37 cellular contexts compared by ENCODE assay signal in the genomic region with DNA sequence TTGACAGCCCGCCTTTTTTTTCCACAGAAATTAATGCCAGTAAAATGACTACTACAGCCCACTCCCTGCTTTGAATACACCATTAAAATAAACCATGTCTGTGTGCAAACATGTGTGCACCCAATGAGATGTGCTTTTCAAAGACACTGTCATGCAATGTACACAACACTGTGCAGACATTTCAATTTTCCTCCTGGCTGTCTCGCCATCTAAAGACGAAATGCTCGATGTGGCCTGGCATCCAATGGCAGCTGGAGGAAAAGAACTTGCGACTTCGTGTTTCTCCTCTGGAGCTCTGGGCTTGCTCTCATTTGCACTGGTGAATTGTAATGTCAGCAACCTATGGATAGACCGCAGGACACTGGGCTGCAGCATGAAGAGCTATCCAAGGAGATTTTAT.
"Had no signal": no experiment of that assay in that cellular context is flagged by ENCODE, and none has a peak within 500 bp of the region (broad histone marks: within the 10 kb centered on the region; RNA-seq: fewer than 3 reads in every experiment).

No MANE protein-coding gene starts in this region.

- H3K9ac ChIP-seq: SK-N-SH had no signal

- H3K4me1 ChIP-seq: Peyer's patch had no signal

- H3K4me2 ChIP-seq: SK-N-SH had no signal

- H3K4me1 Mint-ChIP-seq: activated CD4-positive, alpha-beta T cell treated with anti-CD3 and anti-CD28 coated beads for 36 hours; activated CD4-positive, alpha-beta T cell treated with anti-CD3 and anti-CD28 coated beads, Interleukin-2, amount 10 ng/mL, durations not matched to agents 7 days and 5 days; activated naive CD4-positive, alpha-beta T cell treated with anti-CD3 and anti-CD28 coated beads, Interleukin-2, amount 50 U/mL, for 24 hours; activated naive CD8-positive, alpha-beta T cell treated with anti-CD3 and anti-CD28 coated beads, Interleukin-2, amount 10 ng/mL, durations not matched to agents 7 days and 5 days; IgD-negative memory B cell had no signal

- H3K36me3 ChIP-seq: ascending aorta, breast epithelium, MG63, Peyer's patch, SJSA1 had no signal

- H3K27ac ChIP-seq: SJSA1 had no signal

- ATAC-seq: activated CD4-positive, alpha-beta T cell treated with anti-CD3 and anti-CD28 coated beads for 36 hours; activated CD4-positive, CD25-positive, alpha-beta regulatory T cell treated with anti-CD3 and anti-CD28 coated beads, Interleukin-2, amount 50 U/mL, for 24 hours; activated CD8-positive, alpha-beta T cell treated with anti-CD3 and anti-CD28 coated beads, Interleukin-2, amount 10 ng/mL, durations not matched to agents 7 days and 5 days; PC-3; WTC11 had no signal

- H3K9me3 Mint-ChIP-seq: activated CD4-positive, alpha-beta T cell treated with anti-CD3 and anti-CD28 coated beads, Interleukin-2, amount 10 ng/mL, durations not matched to agents 7 days and 5 days; activated naive CD4-positive, alpha-beta T cell treated with anti-CD3 and anti-CD28 coated beads, Interleukin-2, amount 50 U/mL, for 24 hours; activated naive CD8-positive, alpha-beta T cell treated with anti-CD3 and anti-CD28 coated beads, Interleukin-2, amount 10 ng/mL, durations not matched to agents 7 days and 5 days; activated T-cell treated with anti-CD3 and anti-CD28 coated beads, Interleukin-2, amount 50 U/mL, for 24 hours; activated T-helper 2 cell treated with anti-CD3 and anti-CD28 coated beads, Interferon-gamma antibody, Interleukin-2, Interleukin-4, amounts not matched to agents 10 μg/mL and 5 μg/mL and 100 μg/mL, durations not matched to agents 14 hours and 24 hours and 36 hours; IgD-negative memory B cell; T-helper 1 cell treated with Interleukin-12 subunit alpha and Interleukin-12 subunit beta and Interleukin-4 antibody, amounts not matched to agents 30 μg/mL and 1 μg/mL, for 36 hours; T-helper 2 cell treated with Interferon-gamma antibody and Interleukin-4, amounts not matched to agents 5 μg/mL and 100 μg/mL, for 36 hours had no signal

- H3K4me3 ChIP-seq: ascending aorta, breast epithelium, MG63, Peyer's patch, SJSA1 had no signal

- H3K4me3 Mint-ChIP-seq: activated CD4-positive, alpha-beta T cell treated with anti-CD3 and anti-CD28 coated beads for 36 hours; activated CD4-positive, alpha-beta T cell treated with anti-CD3 and anti-CD28 coated beads, Interleukin-2, amount 10 ng/mL, durations not matched to agents 7 days and 5 days; activated CD8-positive, alpha-beta T cell treated with anti-CD3 and anti-CD28 coated beads, Interleukin-2, amount 10 ng/mL, durations not matched to agents 7 days and 5 days; activated naive CD4-positive, alpha-beta T cell treated with anti-CD3 and anti-CD28 coated beads, Interleukin-2, amount 50 U/mL, for 24 hours; activated naive CD8-positive, alpha-beta T cell treated with anti-CD3 and anti-CD28 coated beads, Interleukin-2, amount 10 ng/mL, durations not matched to agents 7 days and 5 days; activated T-cell treated with anti-CD3 and anti-CD28 coated beads, Interleukin-2, amount 50 U/mL, for 24 hours; IgD-negative memory B cell; T-helper 1 cell treated with Interleukin-12 subunit alpha and Interleukin-12 subunit beta and Interleukin-4 antibody, amounts not matched to agents 30 μg/mL and 1 μg/mL, for 36 hours; T-helper 2 cell treated with Interferon-gamma antibody and Interleukin-4, amounts not matched to agents 5 μg/mL and 100 μg/mL, for 36 hours; WTC11 had no signal

- DNase-seq: activated CD4-positive, alpha-beta T cell treated with anti-CD3 and anti-CD28 coated beads for 36 hours; activated CD4-positive, alpha-beta T cell treated with anti-CD3 and anti-CD28 coated beads, Interleukin-2, amount 10 ng/mL, durations not matched to agents 7 days and 5 days; activated CD4-positive, alpha-beta T cell treated with anti-CD3 and anti-CD28 coated beads, Interleukin-2, amount 50 U/mL, for 48 hours; activated CD8-positive, alpha-beta T cell treated with anti-CD3 and anti-CD28 coated beads, Interleukin-2, amount 10 ng/mL, durations not matched to agents 7 days and 5 days; activated gamma-delta T cell; activated naive CD4-positive, alpha-beta T cell treated with Interleukin-2 at 50 U/mL for 16 hours; activated naive CD8-positive, alpha-beta T cell treated with anti-CD3 and anti-CD28 coated beads, Interleukin-2, amount 10 ng/mL, durations not matched to agents 7 days and 5 days; activated T-cell treated with anti-CD3 and anti-CD28 coated beads, Interleukin-2, amount 50 U/mL, for 24 hours; amygdala; Karpas-422; KBM-7; MG63; NCI-H1048; NCI-H1105 treated with DMSO at 0.1 percent for 48 hours; NCI-H1436; NCI-H1694; NCI-H1930; NCI-H2081 treated with DMSO at 0.1 percent for 48 hours; NCI-H226; NCI-H446 treated with DMSO at 0.1 percent for 48 hours; NCI-H748 treated with DMSO at 0.1 percent for 48 hours; NK-92 treated with Interleukin-12 subunit alpha and Interleukin-12 subunit beta, amount 100 ng/mL, for 24 hours; PC-3; Peyer's patch; RPMI8226; SHP77 treated with DMSO at 0.1 percent for 48 hours; SK-N-SH had no signal

- H3K9me3 ChIP-seq: ascending aorta, breast epithelium, MG63, Peyer's patch, SJSA1, SK-N-SH had no signal

- H3K27me3 ChIP-seq: ascending aorta, breast epithelium, MG63, Peyer's patch, SJSA1 had no signal

- H3K36me3 Mint-ChIP-seq: activated naive CD4-positive, alpha-beta T cell treated with anti-CD3 and anti-CD28 coated beads, Interleukin-2, amount 50 U/mL, for 24 hours; activated naive CD8-positive, alpha-beta T cell treated with anti-CD3 and anti-CD28 coated beads, Interleukin-2, amount 10 ng/mL, durations not matched to agents 7 days and 5 days; WTC11 had no signal

- H3K27ac Mint-ChIP-seq: activated CD4-positive, alpha-beta T cell treated with anti-CD3 and anti-CD28 coated beads for 36 hours; activated CD4-positive, alpha-beta T cell treated with anti-CD3 and anti-CD28 coated beads, Interleukin-2, amount 10 ng/mL, durations not matched to agents 7 days and 5 days; activated CD8-positive, alpha-beta T cell treated with anti-CD3 and anti-CD28 coated beads, Interleukin-2, amount 10 ng/mL, durations not matched to agents 7 days and 5 days; activated naive CD4-positive, alpha-beta T cell treated with anti-CD3 and anti-CD28 coated beads, Interleukin-2, amount 50 U/mL, for 24 hours; activated naive CD8-positive, alpha-beta T cell treated with anti-CD3 and anti-CD28 coated beads, Interleukin-2, amount 10 ng/mL, durations not matched to agents 7 days and 5 days; activated T-cell treated with anti-CD3 and anti-CD28 coated beads, Interleukin-2, amount 50 U/mL, for 24 hours; activated T-helper 2 cell treated with anti-CD3 and anti-CD28 coated beads, Interferon-gamma antibody, Interleukin-2, Interleukin-4, amounts not matched to agents 10 μg/mL and 5 μg/mL and 100 μg/mL, durations not matched to agents 14 hours and 24 hours and 36 hours; IgD-negative memory B cell; T-helper 1 cell treated with Interleukin-12 subunit alpha and Interleukin-12 subunit beta and Interleukin-4 antibody, amounts not matched to agents 30 μg/mL and 1 μg/mL, for 36 hours; T-helper 2 cell treated with Interferon-gamma antibody and Interleukin-4, amounts not matched to agents 5 μg/mL and 100 μg/mL, for 36 hours; WTC11 had no signal
